Comparison of ENCODE assay signal across 9 cellular contexts in the genomic region with DNA sequence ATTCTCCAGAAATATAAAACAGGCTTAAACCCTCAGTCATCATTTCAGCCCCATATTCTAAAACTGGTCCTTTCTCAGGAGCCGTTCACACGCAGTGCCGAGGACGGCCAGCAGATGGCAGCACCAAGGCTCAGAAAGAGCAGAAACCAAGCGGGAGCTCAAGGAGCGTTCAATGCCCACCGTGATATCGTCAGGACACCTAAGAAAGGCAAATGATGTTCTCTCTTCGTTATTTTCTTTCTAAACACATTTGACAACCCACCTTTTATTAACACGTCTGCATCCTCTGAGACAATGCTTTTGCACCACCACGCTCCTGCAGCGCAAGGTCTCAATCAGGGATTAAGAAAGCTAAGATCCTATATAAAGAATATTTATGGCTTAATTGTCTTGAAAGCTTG. TPM values are rescaled to one million over a fixed set of nuclear protein-coding genes. Genes with fewer than 3 reads are reported as not detected.
DNase-seq lines count a peak whose midpoint lies in the region; ATAC-seq and TF ChIP-seq lines count a peak whose summit lies in the region.
"Had no signal": no experiment of that assay in that cellular context is flagged by ENCODE, and none has a peak within 500 bp of the region (broad histone marks: within the 10 kb centered on the region; RNA-seq: fewer than 3 reads in every experiment).

No MANE protein-coding gene starts in this region.

- peaks cover 6% of the 10 kb centered on the region for H3K4me1 ChIP-seq in SJCRH30
- peaks cover 0 to 3% (median 3%) of the 10 kb centered on the region in 3 donors for H3K4me1 ChIP-seq in gastroesophageal sphincter
- no peaks in the 10 kb centered on the region for H3K4me1 ChIP-seq in ovary (ENCODE audit: insufficient read depth)
- H3K4me1 ChIP-seq in tibial artery = no peaks in the 10 kb centered on the region

- TF ChIP-seq CTCF in CD14-positive monocyte (IDR thresholded peaks at IDR 0.05) (peak; percentile 94), GM20000 (IDR thresholded peaks at IDR 0.05; ENCODE audit: extremely low read depth, missing control alignments) (peak; percentile 94), LNCaP clone FGC (IDR thresholded peaks at IDR 0.05; ENCODE audit: control insufficient read depth, extremely low read depth, insufficient read depth) (peak; percentile 99), gastroesophageal sphincter (IDR thresholded peaks at IDR 0.05) (peak; percentile 86 to 98 (median 93)), ovary (IDR thresholded peaks at IDR 0.05) (peak; percentile 74 to 82 (median 80)), tibial artery (IDR thresholded peaks at IDR 0.05) (peak; percentile 91 to 98)

- 4% methylated on average over 11 to 12 of the region's 12 CpGs for WGBS in gastroesophageal sphincter (ENCODE audit: low coverage in 1 of 2), 2 donors
- 7 to 8% (median 8%) methylated on average over 12 of the region's 12 CpGs for WGBS in ovary, 3 donors

- H3K27ac ChIP-seq in SJCRH30 (no peak overlapping the region), gastroesophageal sphincter (no peak overlapping the region), ovary (no peak overlapping the region), tibial artery (no peak overlapping the region)

- no peak for TF ChIP-seq EP300 in gastroesophageal sphincter (IDR thresholded peaks at IDR 0.05)
- no peak for TF ChIP-seq EP300 in ovary (IDR thresholded peaks at IDR 0.05)

- H3K9me3 ChIP-seq in SJCRH30 (replicated peaks) (no peaks in the 10 kb centered on the region), gastroesophageal sphincter (no peaks in the 10 kb centered on the region), ovary (no peaks in the 10 kb centered on the region), tibial artery (no peaks in the 10 kb centered on the region)

- H3K27ac Mint-ChIP-seq in CD14-positive monocyte = no peak overlapping the region
- H3K27ac Mint-ChIP-seq: IgD-negative memory B cell had no signal

- peak; percentile 71 for ATAC-seq in gastroesophageal sphincter

- H3K27me3 ChIP-seq in SJCRH30 (peaks cover 1% of the 10 kb centered on the region; the same call in 1 of the 2 replicates), gastroesophageal sphincter (peaks cover 47% of the 10 kb centered on the region), ovary (no peaks in the 10 kb centered on the region), tibial artery (peaks cover 0 to 49% of the 10 kb centered on the region in 2 donors)

- no peak for TF ChIP-seq POLR2A in gastroesophageal sphincter (IDR thresholded peaks at IDR 0.05)
- no peak for TF ChIP-seq POLR2A in ovary (IDR thresholded peaks at IDR 0.05)

- H3K4me1 Mint-ChIP-seq in CD14-positive monocyte = peaks cover 40% of the 10 kb centered on the region

- H3K36me3 ChIP-seq in SJCRH30 = no peaks in the 10 kb centered on the region
- H3K36me3 ChIP-seq in gastroesophageal sphincter = no peaks in the 10 kb centered on the region
- H3K36me3 ChIP-seq in ovary = no peaks in the 10 kb centered on the region
- H3K36me3 ChIP-seq in tibial artery = no peaks in the 10 kb centered on the region

- DNase-seq in CD14-positive monocyte (ENCODE audit: low spot score) (peak; percentile 60), GM20000 (ENCODE audit: low spot score) (peak; percentile 85), LNCaP clone FGC (ENCODE audit: low read depth) (no peak), SJCRH30 (peak; percentile 69 to 83), ovary (peak; percentile 58 to 89 (median 80)), tibial artery (peak; percentile 82 to 85)
- peak; percentile 78 for DNase-seq in activated gamma-delta T cell treated with anti-CD3 and anti-CD28 coated beads, Interleukin-2, amount 50 U/mL, for 16 hours (ENCODE audit: low read depth)

- peak overlapping the region in 1 of 2 donors; percentile 66 for H3K4me3 Mint-ChIP-seq in CD14-positive monocyte
- H3K4me3 Mint-ChIP-seq: IgD-negative memory B cell had no signal

- no peaks in the 10 kb centered on the region for H3K36me3 Mint-ChIP-seq in CD14-positive monocyte
- H3K36me3 Mint-ChIP-seq: IgD-negative memory B cell had no signal

- no peaks in the 10 kb centered on the region for H3K9me3 Mint-ChIP-seq in CD14-positive monocyte
- H3K9me3 Mint-ChIP-seq: IgD-negative memory B cell had no signal

- no peak overlapping the region for H3K4me3 ChIP-seq in LNCaP clone FGC (ENCODE audit: low read depth, low read length)
- H3K4me3 ChIP-seq in SJCRH30 = no peak overlapping the region
- H3K4me3 ChIP-seq in gastroesophageal sphincter = no peak overlapping the region
- no peak overlapping the region for H3K4me3 ChIP-seq in ovary
- H3K4me3 ChIP-seq in tibial artery = no peak overlapping the region

- intact Hi-C loops in CD14-positive monocyte (cut with micrococcal nuclease) = loop anchor here (2.0 to 10.0 kb wide), 3 partner anchors 46 to 674 kb away; a partner anchor contains a TSS
- intact Hi-C loops in ovary (cut with DNase I) = loop anchor here (5.0 to 10.0 kb wide), 4 partner anchors 136 to 168 kb away; no protein-coding TSS in a partner anchor
- intact Hi-C loops in tibial artery (cut with DNase I; ENCODE audit: low total_unique reads) = loop anchor here (5.0 kb wide), 1 partner anchor 143 kb away; no protein-coding TSS in a partner anchor

- H3K27me3 Mint-ChIP-seq in CD14-positive monocyte (ENCODE audit: low read depth in 3 of 3) = peaks cover 5 to 28% (median 6%) of the 10 kb centered on the region in 3 donors

RNA-seq across cellular contexts. Expression of a gene that starts 45.7 kb away (rescaled TPM):
- polyA plus RNA-seq in CD14-positive monocyte = 10 to 100 TPM; 15.0 to 22.2 TPM
- total RNA-seq in SJCRH30 (2014; rRNA removed; shearing (Covaris generic)) = 38.5 and 38.7 TPM in 2 replicates
- 10 to 100 TPM; 25.2 to 67.4 (median 37.6) TPM for total RNA-seq in gastroesophageal sphincter
- 10 to 100 TPM; 27.0 to 62.0 (median 52.1) TPM for total RNA-seq in ovary
- 10 to 100 TPM; 19.8 to 22.0 TPM for polyA plus RNA-seq in ovary

RNA-seq across cellular contexts. Expression of a gene that starts 52.5 kb away (rescaled TPM):
- polyA plus RNA-seq in CD14-positive monocyte (not detected), ovary (under 1 TPM in 1 of 2 donors, not detected in 1; 0.05 TPM)
- not detected in 2 replicates for total RNA-seq in SJCRH30 (2014; rRNA removed; shearing (Covaris generic))
- total RNA-seq in gastroesophageal sphincter (not detected), ovary (not detected)
- polyA plus RNA-seq: IgD-negative memory B cell had no signal
